In genomic region chr7:55546826-55547225, GRCh38 we compare ENCODE assay signal across 8 cellular contexts. TPM values are rescaled to one million over a fixed set of nuclear protein-coding genes. Genes with fewer than 3 reads are reported as not detected.
DNase-seq lines count a peak whose midpoint lies in the region; ATAC-seq, FAIRE-seq and TF ChIP-seq lines count a peak whose summit lies in the region.

No MANE protein-coding gene starts in this region.

- peaks cover 100% of the 10 kb centered on the region for H3K79me2 ChIP-seq in GM23248 (ENCODE audit: insufficient read depth)

- H3K4me3 Mint-ChIP-seq in nephron progenitor cell, result no peak overlapping the region

- in situ Hi-C loops in GM23248 (cut with MboI) (no loop called here), astrocyte of the spinal cord (cut with HindIII; ENCODE audit: low sequenced_read_pairs) (no loop called here)

- H3K27ac ChIP-seq in GM23248, result no peak overlapping the region
- no peak overlapping the region for H3K27ac ChIP-seq in testis

- no peaks in the 10 kb centered on the region for H3K9me2 ChIP-seq in GM23248 (ENCODE audit: insufficient read depth)

- peaks cover 7% of the 10 kb centered on the region for H3K9me3 Mint-ChIP-seq in nephron progenitor cell

- H3K36me3 Mint-ChIP-seq in nephron progenitor cell (ENCODE audit: low read depth), result peaks cover 17% of the 10 kb centered on the region

- peak; percentile 48 for DNase-seq in D721Med (ENCODE audit: insufficient read length, low spot score)
- peak; percentile 94 for DNase-seq in GM23248
- peak; percentile 79 for DNase-seq in NCI-H2196 treated with DMSO at 0.1 percent for 48 hours (lab: John Stamatoyannopoulos, UW; ENCODE audit: unreplicated experiment)
- DNase-seq in astrocyte of the spinal cord (ENCODE audit: low read depth, low spot score), result peak; percentile 81
- DNase-seq in testis, result peak; percentile 61
- no peak for DNase-seq in nephron progenitor cell

- intact Hi-C loops in testis (cut with DNase I; ENCODE audit: low total_unique reads), result no loop called here

- H3K9me3 ChIP-seq in GM23248 (ENCODE audit: low read depth) (no peaks in the 10 kb centered on the region), testis (no peaks in the 10 kb centered on the region)

- ATAC-seq in GM18873 (IDR thresholded peaks at IDR 0.05; ENCODE audit: low FRiP score, unreplicated experiment), result no peak

- H3K27ac Mint-ChIP-seq in nephron progenitor cell, result no peak overlapping the region

- TF ChIP-seq CTCF in D721Med (IDR thresholded peaks at IDR 0.05; ENCODE audit: insufficient read depth, missing control alignments) (no peak), astrocyte of the spinal cord (IDR thresholded peaks at IDR 0.05; ENCODE audit: low read depth, low read length) (no peak), testis (IDR thresholded peaks at IDR 0.05) (no peak), nephron progenitor cell (IDR thresholded peaks at IDR 0.05) (no peak)

- peaks cover 4% of the 10 kb centered on the region for H4K20me1 ChIP-seq in GM23248 (ENCODE audit: insufficient read depth)

- TF ChIP-seq POLR2A in testis (IDR thresholded peaks at IDR 0.05), result no peak

- H3K27me3 Mint-ChIP-seq in nephron progenitor cell (ENCODE audit: low read depth, poor library complexity), result peaks cover 4% of the 10 kb centered on the region

- no peak overlapping the region for H3K9ac ChIP-seq in GM23248

- no peaks in the 10 kb centered on the region for H3K27me3 ChIP-seq in GM23248 (replicated peaks; ENCODE audit: insufficient read depth)
- H3K27me3 ChIP-seq in testis, result no peaks in the 10 kb centered on the region

- peaks cover 24% of the 10 kb centered on the region for H3K4me1 ChIP-seq in GM23248 (ENCODE audit: insufficient read depth)
- H3K4me1 ChIP-seq in testis, result no peaks in the 10 kb centered on the region

- FAIRE-seq in D721Med (lab: Jason Lieb, UNC) (no peak), islet of Langerhans (lab: Jason Lieb, UNC) (peak; percentile 62)

- WGBS in GM23248 (ENCODE audit: low coverage in 1 of 2, low lambda C conversion rate in 2 of 2, missing lambda C conversion rate in 2 of 2), 2 experiments, result 8 to 9% methylated on average over 4 of the region's 4 CpGs
- 60 to 67% methylated on average over 1 to 4 of the region's 4 CpGs for WGBS in testis, 2 donors

- H3K4me2 ChIP-seq in GM23248 (ENCODE audit: unreplicated experiment), result peak overlapping the region; percentile 57

- H3K4me3 ChIP-seq in GM23248 (no peak overlapping the region), astrocyte of the spinal cord (ENCODE audit: low read depth, low read length) (no peak overlapping the region), testis (no peak overlapping the region)

- peaks cover 12% of the 10 kb centered on the region for H3K4me1 Mint-ChIP-seq in nephron progenitor cell

- H3K36me3 ChIP-seq in GM23248 (ENCODE audit: low read depth) (no peaks in the 10 kb centered on the region), testis (ENCODE audit: low read depth, missing control alignments) (no peaks in the 10 kb centered on the region)

- peaks cover 21% of the 10 kb centered on the region; the same call in 1 of the 2 replicates for H3F3A ChIP-seq in GM23248 (ENCODE audit: insufficient read depth)

- no peak overlapping the region for H2AFZ ChIP-seq in GM23248

RNA-seq across cellular contexts. Expression of gene VOPP1, which starts 25.5 kb away (rescaled TPM):
- 86.5 and 106 TPM in 2 replicates for total RNA-seq in GM23248 (2014; rRNA removed; shearing (Covaris generic))
- polyA plus RNA-seq in GM23248 (2016; fragmentation: Nextera tagmentation; extraction: Ambion mirVana) (27.5 and 27.7 TPM in 2 replicates), testis (ENCODE audit: insufficient read depth, low read depth, low replicate concordance) (29.3 TPM)
- total RNA-seq in testis, result 10 to 100 TPM; 25.0 to 26.6 TPM
